Comparison of ENCODE assay signal across 33 cellular contexts in genomic region chr2:237835372-237835771, GRCh38.
"Had no signal": no experiment of that assay in that cellular context is flagged by ENCODE, and none has a peak within 500 bp of the region (broad histone marks: within the 10 kb centered on the region; RNA-seq: fewer than 3 reads in every experiment).

No MANE protein-coding gene starts in this region.

- H3K9me3 ChIP-seq: adrenal gland, ascending aorta, breast epithelium had no signal

- FAIRE-seq: astrocyte had no signal

- H3K4me3 ChIP-seq: adrenal gland, ascending aorta, breast epithelium, cardiac muscle cell had no signal

- H3K27me3 ChIP-seq: adrenal gland, ascending aorta, brain microvascular endothelial cell, breast epithelium, cardiac muscle cell had no signal

- H3K4me1 ChIP-seq: adrenal gland, ascending aorta, breast epithelium had no signal

- DNase-seq: activated effector memory CD4-positive, alpha-beta T cell treated with anti-CD3 and anti-CD28 coated beads, Interleukin-2, amount 50 U/mL, for 16 hours; activated effector memory CD4-positive, alpha-beta T cell treated with Interleukin-2 at 50 U/mL for 16 hours; activated gamma-delta T cell; activated gamma-delta T cell treated with Interleukin-2 at 50 U/mL for 16 hours; activated naive CD4-positive, alpha-beta T cell; activated naive CD4-positive, alpha-beta T cell treated with anti-CD3 and anti-CD28 coated beads for 36 hours; activated naive CD4-positive, alpha-beta T cell treated with anti-CD3 and anti-CD28 coated beads, Interleukin-2, amount 10 ng/mL, durations not matched to agents 7 days and 5 days; activated naive CD4-positive, alpha-beta T cell treated with anti-CD3 and anti-CD28 coated beads, Interleukin-2, amount 50 U/mL, for 16 hours; activated naive CD4-positive, alpha-beta T cell treated with Interleukin-2 at 50 U/mL for 16 hours; activated naive CD8-positive, alpha-beta T cell treated with anti-CD3 and anti-CD28 coated beads for 36 hours; activated naive CD8-positive, alpha-beta T cell treated with anti-CD3 and anti-CD28 coated beads, Interleukin-2, amount 10 ng/mL, durations not matched to agents 7 days and 5 days; activated naive CD8-positive, alpha-beta T cell treated with anti-CD3 and anti-CD28 coated beads, Interleukin-2, amount 50 U/mL, for 24 hours; activated T-cell treated with anti-CD3 and anti-CD28 coated beads for 4 hours; activated T-cell treated with anti-CD3 and anti-CD28 coated beads, Interleukin-2, amount 50 U/mL, for 1 hour; activated T-cell treated with anti-CD3 and anti-CD28 coated beads, Interleukin-2, amount 50 U/mL, for 24 hours; activated T-cell treated with anti-CD3 and anti-CD28 coated beads, Interleukin-2, amount 50 U/mL, for 4 hours; activated T-cell treated with anti-CD3 and anti-CD28 coated beads, Interleukin-2, amount 50 U/mL, for 48 hours; activated T-cell treated with anti-CD3 and anti-CD28 coated beads, Interleukin-2, amount 50 U/mL, for 72 hours; adrenal gland; amniotic stem cell; amygdala; anterior cingulate cortex; aorta; brain microvascular endothelial cell; caudate nucleus; central memory CD4-positive, alpha-beta T cell; cerebellar nuclear complex had no signal

- ATAC-seq: activated naive CD4-positive, alpha-beta T cell treated with anti-CD3 and anti-CD28 coated beads, Interleukin-2, amount 50 U/mL, for 72 hours; activated naive CD8-positive, alpha-beta T cell treated with anti-CD3 and anti-CD28 coated beads, Interleukin-2, amount 50 U/mL, for 24 hours; activated T-cell treated with anti-CD3 and anti-CD28 coated beads, Interleukin-2, amount 50 U/mL, for 4 hours; activated T-cell treated with anti-CD3 and anti-CD28 coated beads, Interleukin-2, amount 50 U/mL, for 72 hours; activated T-helper 17 cell treated with anti-CD3 and anti-CD28 coated beads, Interleukin-2, amount 50 U/mL, for 72 hours had no signal

- H3K27ac ChIP-seq: adrenal gland, ascending aorta, brain microvascular endothelial cell, breast epithelium, cardiac muscle cell had no signal

- H3K36me3 ChIP-seq: adrenal gland, ascending aorta, brain microvascular endothelial cell, breast epithelium, cardiac muscle cell had no signal
